ENCODE assay signal across 22 cellular contexts in genomic region chr18:32371384-32371783, GRCh38.
DNase-seq lines count a peak whose midpoint lies in the region; ATAC-seq and TF ChIP-seq lines count a peak whose summit lies in the region.
"Had no signal": no experiment of that assay in that cellular context is flagged by ENCODE, and none has a peak within 500 bp of the region (broad histone marks: within the 10 kb centered on the region; RNA-seq: fewer than 3 reads in every experiment).

No MANE protein-coding gene starts in this region.

- no peak for TF ChIP-seq EP300 in upper lobe of left lung (IDR thresholded peaks at IDR 0.05)

- H3K4me1 Mint-ChIP-seq in nephron = peaks cover 20% of the 10 kb centered on the region
- H3K4me1 Mint-ChIP-seq: activated CD4-positive, alpha-beta memory T cell treated with anti-CD3 and anti-CD28 coated beads, Interleukin-2, amount 10 ng/mL, durations not matched to agents 7 days and 5 days; CD4-positive, alpha-beta memory T cell had no signal

- H3K27ac Mint-ChIP-seq in nephron = peak overlapping the region; percentile 6 to 51 (median 14)
- H3K27ac Mint-ChIP-seq: activated CD4-positive, alpha-beta memory T cell treated with anti-CD3 and anti-CD28 coated beads, Interleukin-2, amount 10 ng/mL, durations not matched to agents 7 days and 5 days; activated T-cell treated with anti-CD3 and anti-CD28 coated beads, Interleukin-2, amount 50 U/mL, for 24 hours; CD4-positive, alpha-beta memory T cell had no signal

- no peak for ATAC-seq in upper lobe of left lung (ENCODE audit: low FRiP score in 2 of 2)
- ATAC-seq in HG02938 (IDR thresholded peaks at IDR 0.05; ENCODE audit: unreplicated experiment) = no peak
- ATAC-seq in HG03196 (IDR thresholded peaks at IDR 0.05; ENCODE audit: unreplicated experiment) = no peak

- H3K9me3 ChIP-seq in esophagus squamous epithelium (no peaks in the 10 kb centered on the region), upper lobe of left lung (no peaks in the 10 kb centered on the region)
- H3K9me3 ChIP-seq: esophagus muscularis mucosa, neutrophil had no signal

- 63 to 69% methylated on average over 2 of the region's 2 CpGs for WGBS in esophagus squamous epithelium, 2 donors
- WGBS in upper lobe of left lung, 2 donors = 56 to 74% methylated on average over 2 of the region's 2 CpGs

- H3K36me3 ChIP-seq in esophagus squamous epithelium (no peaks in the 10 kb centered on the region), upper lobe of left lung (no peaks in the 10 kb centered on the region)
- H3K36me3 ChIP-seq: esophagus muscularis mucosa, neutrophil had no signal

- no peak overlapping the region for H3K4me3 Mint-ChIP-seq in nephron
- H3K4me3 Mint-ChIP-seq: activated CD4-positive, alpha-beta memory T cell treated with anti-CD3 and anti-CD28 coated beads, Interleukin-2, amount 10 ng/mL, durations not matched to agents 7 days and 5 days; activated T-cell treated with anti-CD3 and anti-CD28 coated beads, Interleukin-2, amount 50 U/mL, for 24 hours; CD4-positive, alpha-beta memory T cell had no signal

- peaks cover 5% of the 10 kb centered on the region for H3K36me3 Mint-ChIP-seq in nephron (ENCODE audit: low read depth)
- H3K36me3 Mint-ChIP-seq: CD4-positive, alpha-beta memory T cell had no signal

- no peak for DNase-seq in LNCaP clone FGC (ENCODE audit: low read depth)
- DNase-seq in esophagus squamous epithelium (lab: John Stamatoyannopoulos, UW) = no peak
- DNase-seq in upper lobe of left lung = no peak
- DNase-seq in GF-D8 (lab: John Stamatoyannopoulos, UW) = no peak
- DNase-seq in GM03348 (ENCODE audit: low spot score) = no peak
- DNase-seq: activated CD4-positive, alpha-beta memory T cell treated with anti-CD3 and anti-CD28 coated beads, Interleukin-2, amount 10 ng/mL, durations not matched to agents 7 days and 5 days; activated CD4-positive, CD25-positive, alpha-beta regulatory T cell; activated naive CD4-positive, alpha-beta T cell; activated T-cell treated with anti-CD3 and anti-CD28 coated beads, Interleukin-2, amount 50 U/mL, for 24 hours; amygdala; caudate nucleus; CD4-positive, alpha-beta memory T cell; H7; NCI-H1436; NCI-H526; retina; RPMI8226 had no signal

- H3K27me3 ChIP-seq in esophagus squamous epithelium (no peaks in the 10 kb centered on the region), upper lobe of left lung (no peaks in the 10 kb centered on the region)
- H3K27me3 ChIP-seq: esophagus muscularis mucosa, neutrophil had no signal

- H3K4me3 ChIP-seq in LNCaP clone FGC (ENCODE audit: low read depth, low read length) (peak overlapping the region; percentile 45), esophagus squamous epithelium (no peak overlapping the region), upper lobe of left lung (no peak overlapping the region)
- H3K4me3 ChIP-seq: esophagus muscularis mucosa had no signal

- H3K9me3 Mint-ChIP-seq in nephron = no peaks in the 10 kb centered on the region
- H3K9me3 Mint-ChIP-seq: activated CD4-positive, alpha-beta memory T cell treated with anti-CD3 and anti-CD28 coated beads, Interleukin-2, amount 10 ng/mL, durations not matched to agents 7 days and 5 days; activated T-cell treated with anti-CD3 and anti-CD28 coated beads, Interleukin-2, amount 50 U/mL, for 24 hours had no signal

- no peaks in the 10 kb centered on the region for H3K27me3 Mint-ChIP-seq in nephron (ENCODE audit: low read depth)

- TF ChIP-seq POLR2A in esophagus squamous epithelium (IDR thresholded peaks at IDR 0.05) = no peak
- no peak for TF ChIP-seq POLR2A in upper lobe of left lung (IDR thresholded peaks at IDR 0.05)

- intact Hi-C loops in esophagus squamous epithelium (cut with DNase I) = no loop called here

- H3K4me1 ChIP-seq in esophagus squamous epithelium (peaks cover 13 to 78% (median 25%) of the 10 kb centered on the region in 3 donors), upper lobe of left lung (peaks cover 0 to 11% (median 6%) of the 10 kb centered on the region in 4 donors)

- H3K27ac ChIP-seq in esophagus squamous epithelium = peak overlapping the region; percentile 83 to 94 (median 88)
- peak overlapping the region; percentile 45 to 72 (median 63) for H3K27ac ChIP-seq in upper lobe of left lung
- H3K27ac ChIP-seq: esophagus muscularis mucosa, neutrophil had no signal

- TF ChIP-seq CTCF in LNCaP clone FGC (IDR thresholded peaks at IDR 0.05; ENCODE audit: control insufficient read depth, extremely low read depth, insufficient read depth) (no peak), esophagus squamous epithelium (IDR thresholded peaks at IDR 0.05) (no peak), nephron (IDR thresholded peaks at IDR 0.05; ENCODE audit: unreplicated experiment in 3 of 3) (no peak), upper lobe of left lung (IDR thresholded peaks at IDR 0.05) (no peak)
